Comparison of ENCODE assay signal across 1 cellular context in the genomic region with DNA sequence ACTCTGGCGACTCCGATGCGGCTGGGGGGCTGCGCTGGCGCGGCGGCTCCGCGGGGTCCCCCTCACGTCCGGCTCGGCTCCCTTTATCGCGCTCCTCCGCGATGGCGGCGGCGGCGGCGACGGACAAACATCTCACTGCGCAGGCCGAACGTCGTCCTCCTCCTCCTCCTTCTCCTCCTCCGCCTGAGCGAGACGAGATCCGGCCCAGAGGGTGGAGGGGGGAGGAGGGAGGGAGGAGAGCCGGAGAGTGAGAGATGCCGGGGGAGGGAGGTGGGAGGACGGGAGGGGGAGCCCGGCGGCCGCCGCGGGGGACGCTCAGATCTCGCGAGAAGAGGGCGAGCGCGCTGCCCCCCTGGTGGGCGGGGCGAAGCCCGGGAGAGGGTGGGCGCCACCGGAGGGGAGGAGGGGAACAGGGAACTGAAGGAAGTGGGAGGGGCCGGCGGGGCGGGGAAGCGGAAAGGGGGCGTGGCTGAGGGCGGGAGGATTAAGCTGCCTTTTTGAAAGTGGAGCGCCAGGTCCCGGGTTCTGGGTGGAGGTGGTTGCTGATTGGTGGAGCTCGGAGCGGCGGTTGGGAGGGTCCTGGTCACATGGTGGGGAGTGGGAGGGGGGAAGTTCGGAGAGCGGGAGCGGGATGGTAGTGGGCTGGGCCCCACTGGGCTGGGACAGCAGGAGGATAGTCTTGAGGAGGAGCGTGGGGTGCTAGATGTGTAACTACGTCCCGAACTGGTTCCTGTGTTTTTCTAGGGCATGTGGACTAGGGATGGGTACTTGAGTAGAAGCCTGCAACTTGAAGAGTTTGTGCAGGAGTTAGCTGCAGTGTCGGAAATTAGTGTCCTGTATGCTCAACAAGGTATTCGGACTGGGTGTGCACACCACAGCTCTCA.
TF ChIP-seq lines count a peak whose summit lies in the region.

Gene CUL3 (minus strand): TSS at position 159 of the 884 bp plus-strand sequence. CDS start 354 bp downstream, outside the sequence.

TF ChIP-seq in K562, 482 proteins besides CTCF, POLR2A, EP300 and RAD21 (continued from another document and continues in another):
- TF ChIP-seq TBL1XR1 (IDR thresholded peaks at IDR 0.05; ENCODE audit: low read length in 2 of 2) (no peak), ZNF780A (CRISPR knock-in tag; IDR thresholded peaks at IDR 0.05) (no peak), CXXC5 (CRISPR knock-in tag; IDR thresholded peaks at IDR 0.05) (peak; percentile 67; the same call in 1 of the 2 replicates), MXD1 (CRISPR knock-in tag; IDR thresholded peaks at IDR 0.05; ENCODE audit: borderline replicate concordance, poor library complexity, severe bottlenecking) (no peak), MYBL2 (IDR thresholded peaks at IDR 0.05; ENCODE audit: low read depth) (peak; percentile 96), MYBL2 (CRISPR knock-in tag; IDR thresholded peaks at IDR 0.05; ENCODE audit: borderline replicate concordance) (no peak), ARHGAP35 (IDR thresholded peaks at IDR 0.05; ENCODE audit: partially characterized antibody) (peak; percentile 88), MYC (IDR thresholded peaks at IDR 0.05; ENCODE audit: low read depth, low read length) (peak; percentile 62; the same call in 1 of the 2 replicates), MYC (CRISPR knock-in tag; IDR thresholded peaks at IDR 0.05; ENCODE audit: borderline replicate concordance, low read depth) (no peak), POLR2G (IDR thresholded peaks at IDR 0.05; ENCODE audit: low read depth, low read length) (peak; percentile 87), SRSF7 (optimal IDR thresholded peaks at IDR 0.05; ENCODE audit: low read depth, low read length) (no peak), ZNF507 (tag; conservative IDR thresholded peaks at IDR 0.05) (no peak), HDAC1 (IDR thresholded peaks at IDR 0.05) (peak in 1 of 2 experiments; percentile 72; a peak in 2 of 4 replicates), CHD1 (IDR thresholded peaks at IDR 0.05; ENCODE audit: low read length) (peak; percentile 47), CHD2 (IDR thresholded peaks at IDR 0.05; ENCODE audit: low read depth, low read length) (peak; percentile 96), CBFA2T2 (conservative IDR thresholded peaks at IDR 0.05) (peak; percentile 50; the same call in 1 of the 2 replicates), CAMTA2 (CRISPR knock-in tag; conservative IDR thresholded peaks at IDR 0.05) (no peak), ZNF224 (CRISPR knock-in tag; IDR thresholded peaks at IDR 0.05) (no peak), TFE3 (CRISPR knock-in tag; IDR thresholded peaks at IDR 0.05) (0 out of 2 replicates have a peak, but pooled peaks have one; percentile 3), ARNT (IDR thresholded peaks at IDR 0.05) (peak in 1 of 2 experiments; percentile 29; a peak in 1 of 4 replicates), ARID1B (IDR thresholded peaks at IDR 0.05) (peak; percentile 31; the same call in 1 of the 2 replicates), CSDE1 (IDR thresholded peaks at IDR 0.05) (no peak), RCOR1 (IDR thresholded peaks at IDR 0.05; ENCODE audit: borderline replicate concordance in 1 of 2, low read depth in 2 of 2, low read length in 2 of 2) (peak in 1 of 2 experiments; percentile 23; a peak in 2 of 4 replicates), NCOA2 (IDR thresholded peaks at IDR 0.05; ENCODE audit: partially characterized antibody in 2 of 2) (no peak), NBN (IDR thresholded peaks at IDR 0.05; ENCODE audit: low read depth) (0 out of 2 replicates have a peak, but pooled peaks have one; percentile 34), ZFX (CRISPR knock-in tag; IDR thresholded peaks at IDR 0.05) (peak; percentile 31), SPI1 (IDR thresholded peaks at IDR 0.05; ENCODE audit: borderline replicate concordance, low read depth, low read length) (peak; percentile 34; the same call in 1 of the 2 replicates), MNT (conservative IDR thresholded peaks at IDR 0.05) (peak; percentile 64 to 77; a peak in 3 of 4 replicates), HEY1 (CRISPR knock-in tag; IDR thresholded peaks at IDR 0.05; ENCODE audit: borderline replicate concordance) (no peak), CUX1 (CRISPR knock-in tag; IDR thresholded peaks at IDR 0.05) (no peak), MAFF (IDR thresholded peaks at IDR 0.05; ENCODE audit: low read length) (peak; percentile 4; the same call in 1 of the 2 replicates), MYNN (IDR thresholded peaks at IDR 0.05) (no peak), MYNN (CRISPR knock-in tag; IDR thresholded peaks at IDR 0.05) (no peak), PRMT5 (CRISPR knock-in tag; IDR thresholded peaks at IDR 0.05) (no peak), HDAC2 (IDR thresholded peaks at IDR 0.05) (0 out of 2 replicates have a peak, but pooled peaks have one; percentile 47), ZFP36 (IDR thresholded peaks at IDR 0.05; ENCODE audit: low read depth, low read length, partially characterized antibody) (peak; percentile 3), FOXK2 (conservative IDR thresholded peaks at IDR 0.05 in 1 of 2, IDR thresholded peaks at IDR 0.05 in 1 of 2; ENCODE audit: low read depth in 2 of 2) (peak; percentile 21 to 24; a peak in 2 of 4 replicates), SIN3A (IDR thresholded peaks at IDR 0.05; ENCODE audit: borderline replicate concordance in 2 of 2, control insufficient read depth in 1 of 2, low read depth in 2 of 2, low read length in 2 of 2) (peak in 1 of 2 experiments; percentile 36; a peak in 1 of 4 replicates), BRCA1 (IDR thresholded peaks at IDR 0.05) (no peak), BRCA1 (CRISPR knock-in tag; IDR thresholded peaks at IDR 0.05) (no peak), FOXK1 (CRISPR knock-in tag; IDR thresholded peaks at IDR 0.05; ENCODE audit: borderline replicate concordance) (no peak), FOXA3 (CRISPR knock-in tag; conservative IDR thresholded peaks at IDR 0.05 in 1 of 2, IDR thresholded peaks at IDR 0.05 in 1 of 2) (no peak), PHF21A (IDR thresholded peaks at IDR 0.05; ENCODE audit: borderline replicate concordance, low read depth) (peak; percentile 60; the same call in 1 of the 2 replicates), EP400 (IDR thresholded peaks at IDR 0.05) (peak; percentile 73), CBX1 (IDR thresholded peaks at IDR 0.05; ENCODE audit: low read depth) (no peak), RB1 (IDR thresholded peaks at IDR 0.05; ENCODE audit: low read depth) (0 out of 2 replicates have a peak, but pooled peaks have one; percentile 28), ETV1 (tag; conservative IDR thresholded peaks at IDR 0.05; ENCODE audit: low read depth) (peak; percentile 61), POLR2AphosphoS5 (IDR thresholded peaks at IDR 0.05; ENCODE audit: control insufficient read depth, insufficient read depth, low read depth, low read length) (peak; percentile 77)
- TF ChIP-seq, protein P1, sequence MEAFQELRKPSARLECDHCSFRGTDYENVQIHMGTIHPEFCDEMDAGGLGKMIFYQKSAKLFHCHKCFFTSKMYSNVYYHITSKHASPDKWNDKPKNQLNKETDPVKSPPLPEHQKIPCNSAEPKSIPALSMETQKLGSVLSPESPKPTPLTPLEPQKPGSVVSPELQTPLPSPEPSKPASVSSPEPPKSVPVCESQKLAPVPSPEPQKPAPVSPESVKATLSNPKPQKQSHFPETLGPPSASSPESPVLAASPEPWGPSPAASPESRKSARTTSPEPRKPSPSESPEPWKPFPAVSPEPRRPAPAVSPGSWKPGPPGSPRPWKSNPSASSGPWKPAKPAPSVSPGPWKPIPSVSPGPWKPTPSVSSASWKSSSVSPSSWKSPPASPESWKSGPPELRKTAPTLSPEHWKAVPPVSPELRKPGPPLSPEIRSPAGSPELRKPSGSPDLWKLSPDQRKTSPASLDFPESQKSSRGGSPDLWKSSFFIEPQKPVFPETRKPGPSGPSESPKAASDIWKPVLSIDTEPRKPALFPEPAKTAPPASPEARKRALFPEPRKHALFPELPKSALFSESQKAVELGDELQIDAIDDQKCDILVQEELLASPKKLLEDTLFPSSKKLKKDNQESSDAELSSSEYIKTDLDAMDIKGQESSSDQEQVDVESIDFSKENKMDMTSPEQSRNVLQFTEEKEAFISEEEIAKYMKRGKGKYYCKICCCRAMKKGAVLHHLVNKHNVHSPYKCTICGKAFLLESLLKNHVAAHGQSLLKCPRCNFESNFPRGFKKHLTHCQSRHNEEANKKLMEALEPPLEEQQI (IDR thresholded peaks at IDR 0.05): peak; percentile 70; the same call in 1 of the 2 replicates
- TF ChIP-seq, protein P2, sequence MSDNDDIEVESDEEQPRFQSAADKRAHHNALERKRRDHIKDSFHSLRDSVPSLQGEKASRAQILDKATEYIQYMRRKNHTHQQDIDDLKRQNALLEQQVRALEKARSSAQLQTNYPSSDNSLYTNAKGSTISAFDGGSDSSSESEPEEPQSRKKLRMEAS (CRISPR knock-in tag; IDR thresholded peaks at IDR 0.05): peak; percentile 78
- TF ChIP-seq, protein P3, sequence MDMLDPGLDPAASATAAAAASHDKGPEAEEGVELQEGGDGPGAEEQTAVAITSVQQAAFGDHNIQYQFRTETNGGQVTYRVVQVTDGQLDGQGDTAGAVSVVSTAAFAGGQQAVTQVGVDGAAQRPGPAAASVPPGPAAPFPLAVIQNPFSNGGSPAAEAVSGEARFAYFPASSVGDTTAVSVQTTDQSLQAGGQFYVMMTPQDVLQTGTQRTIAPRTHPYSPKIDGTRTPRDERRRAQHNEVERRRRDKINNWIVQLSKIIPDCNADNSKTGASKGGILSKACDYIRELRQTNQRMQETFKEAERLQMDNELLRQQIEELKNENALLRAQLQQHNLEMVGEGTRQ (CRISPR knock-in tag; IDR thresholded peaks at IDR 0.05): peak; percentile 92
- TF ChIP-seq, protein P4, sequence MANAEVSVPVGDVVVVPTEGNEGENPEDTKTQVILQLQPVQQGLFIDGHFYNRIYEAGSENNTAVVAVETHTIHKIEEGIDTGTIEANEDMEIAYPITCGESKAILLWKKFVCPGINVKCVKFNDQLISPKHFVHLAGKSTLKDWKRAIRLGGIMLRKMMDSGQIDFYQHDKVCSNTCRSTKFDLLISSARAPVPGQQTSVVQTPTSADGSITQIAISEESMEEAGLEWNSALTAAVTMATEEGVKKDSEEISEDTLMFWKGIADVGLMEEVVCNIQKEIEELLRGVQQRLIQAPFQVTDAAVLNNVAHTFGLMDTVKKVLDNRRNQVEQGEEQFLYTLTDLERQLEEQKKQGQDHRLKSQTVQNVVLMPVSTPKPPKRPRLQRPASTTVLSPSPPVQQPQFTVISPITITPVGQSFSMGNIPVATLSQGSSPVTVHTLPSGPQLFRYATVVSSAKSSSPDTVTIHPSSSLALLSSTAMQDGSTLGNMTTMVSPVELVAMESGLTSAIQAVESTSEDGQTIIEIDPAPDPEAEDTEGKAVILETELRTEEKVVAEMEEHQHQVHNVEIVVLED (CRISPR knock-in tag; IDR thresholded peaks at IDR 0.05): peak; percentile 41; the same call in 1 of the 2 replicates
